20 cellular contexts compared by ENCODE assay signal in the genomic region with DNA sequence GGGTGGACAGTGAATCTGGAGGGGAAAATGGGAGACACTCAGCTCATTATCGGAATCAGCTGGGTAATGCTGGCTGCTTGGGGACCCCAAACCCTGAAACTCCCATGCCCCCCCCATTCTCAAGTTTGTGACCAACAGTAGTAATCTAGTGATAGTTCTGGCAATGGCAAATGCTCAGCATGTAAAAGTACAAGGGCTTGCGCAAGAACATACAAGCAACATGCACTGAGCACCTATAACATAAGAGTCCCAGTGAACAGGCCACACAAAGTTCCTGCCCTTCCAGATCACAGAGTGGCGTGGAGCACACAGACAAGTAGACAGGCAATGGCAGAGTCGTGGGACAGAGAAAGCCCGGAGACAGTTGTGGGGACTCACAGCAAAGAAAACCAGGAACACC.
"Had no signal": no experiment of that assay in that cellular context is flagged by ENCODE, and none has a peak within 500 bp of the region (broad histone marks: within the 10 kb centered on the region; RNA-seq: fewer than 3 reads in every experiment).

No MANE protein-coding gene starts in this region.

- H3K9me3 ChIP-seq: body of pancreas, esophagus muscularis mucosa, thoracic aorta had no signal

- H3K36me3 ChIP-seq: esophagus muscularis mucosa, thoracic aorta, uterus had no signal

- H3K27ac ChIP-seq: body of pancreas, esophagus muscularis mucosa, thoracic aorta, uterus had no signal

- ATAC-seq: activated CD8-positive, alpha-beta T cell treated with anti-CD3 and anti-CD28 coated beads, Interleukin-2, amount 10 ng/mL, durations not matched to agents 7 days and 5 days; body of pancreas; stimulated activated effector memory CD8-positive, alpha-beta T cell treated with anti-CD3 and anti-CD28 coated beads, Interleukin-12 subunit alpha, Interleukin-12 subunit beta, amount 100 ng/mL, for 72 hours had no signal

- H3K27me3 ChIP-seq: body of pancreas, uterus had no signal

- FAIRE-seq: kidney, TTC549 had no signal

- H3K4me1 ChIP-seq: esophagus muscularis mucosa, uterus had no signal

- DNase-seq: activated CD4-positive, alpha-beta T cell treated with anti-CD3 and anti-CD28 coated beads, Interleukin-2, amount 10 ng/mL, durations not matched to agents 24 days and 14 days; activated CD4-positive, CD25-positive, alpha-beta regulatory T cell; activated CD8-positive, alpha-beta memory T cell treated with anti-CD3 and anti-CD28 coated beads, Interleukin-2, amount 50 U/mL, for 4 hours; activated CD8-positive, alpha-beta T cell treated with anti-CD3 and anti-CD28 coated beads, Interleukin-2, amount 10 ng/mL, durations not matched to agents 7 days and 5 days; activated gamma-delta T cell; activated naive CD8-positive, alpha-beta T cell treated with anti-CD3 and anti-CD28 coated beads for 36 hours; activated T-cell treated with anti-CD3 and anti-CD28 coated beads, Interleukin-2, amount 50 U/mL, for 48 hours; amygdala; body of pancreas; cortex of kidney; effector CD4-positive, alpha-beta T cell; hippocampal formation; kidney; mesendoderm; T-helper 2 cell; uterus had no signal

- H3K4me3 ChIP-seq: body of pancreas, esophagus muscularis mucosa, thoracic aorta, uterus had no signal
